ENCODE assay signal across 1 cellular context in the genomic region with DNA sequence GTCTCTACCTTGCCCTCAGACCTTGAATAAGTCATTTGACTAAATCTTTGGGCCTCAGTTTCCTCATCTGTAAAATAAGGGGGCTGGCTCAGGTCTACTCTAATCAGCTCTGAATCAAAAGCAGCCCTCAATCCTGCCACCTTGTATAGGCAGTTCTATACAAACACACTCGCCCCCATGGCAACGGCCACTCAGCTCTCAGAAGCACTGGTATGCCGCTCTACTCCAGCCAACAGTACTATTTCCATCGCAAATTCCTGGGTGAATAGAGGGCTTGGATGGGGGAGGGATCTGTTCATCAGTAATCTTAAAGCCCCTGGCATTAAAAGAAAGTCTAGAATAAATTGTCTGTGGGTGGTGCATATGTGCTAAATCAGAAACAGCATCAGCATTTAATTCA.
TF ChIP-seq lines count a peak whose summit lies in the region.

No MANE protein-coding gene starts in this region.

TF ChIP-seq in HCT116, 20 proteins besides CTCF, POLR2A, EP300 and RAD21 (continued from another document):
- TF ChIP-seq, protein P1, sequence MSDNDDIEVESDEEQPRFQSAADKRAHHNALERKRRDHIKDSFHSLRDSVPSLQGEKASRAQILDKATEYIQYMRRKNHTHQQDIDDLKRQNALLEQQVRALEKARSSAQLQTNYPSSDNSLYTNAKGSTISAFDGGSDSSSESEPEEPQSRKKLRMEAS (IDR thresholded peaks at IDR 0.05): no peak
- TF ChIP-seq POLR2AphosphoS5 (IDR thresholded peaks at IDR 0.05; ENCODE audit: low read depth, low read length) (no peak), FOSL1 (IDR thresholded peaks at IDR 0.05; ENCODE audit: low read depth) (no peak), SIN3A (IDR thresholded peaks at IDR 0.05; ENCODE audit: low read depth) (no peak), ZFX (IDR thresholded peaks at IDR 0.05) (no peak), SP1 (IDR thresholded peaks at IDR 0.05; ENCODE audit: low read depth) (no peak)
- TF ChIP-seq, protein P2, sequence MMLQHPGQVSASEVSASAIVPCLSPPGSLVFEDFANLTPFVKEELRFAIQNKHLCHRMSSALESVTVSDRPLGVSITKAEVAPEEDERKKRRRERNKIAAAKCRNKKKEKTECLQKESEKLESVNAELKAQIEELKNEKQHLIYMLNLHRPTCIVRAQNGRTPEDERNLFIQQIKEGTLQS (IDR thresholded peaks at IDR 0.05): no peak
